21 cellular contexts compared by ENCODE assay signal in the genomic region with DNA sequence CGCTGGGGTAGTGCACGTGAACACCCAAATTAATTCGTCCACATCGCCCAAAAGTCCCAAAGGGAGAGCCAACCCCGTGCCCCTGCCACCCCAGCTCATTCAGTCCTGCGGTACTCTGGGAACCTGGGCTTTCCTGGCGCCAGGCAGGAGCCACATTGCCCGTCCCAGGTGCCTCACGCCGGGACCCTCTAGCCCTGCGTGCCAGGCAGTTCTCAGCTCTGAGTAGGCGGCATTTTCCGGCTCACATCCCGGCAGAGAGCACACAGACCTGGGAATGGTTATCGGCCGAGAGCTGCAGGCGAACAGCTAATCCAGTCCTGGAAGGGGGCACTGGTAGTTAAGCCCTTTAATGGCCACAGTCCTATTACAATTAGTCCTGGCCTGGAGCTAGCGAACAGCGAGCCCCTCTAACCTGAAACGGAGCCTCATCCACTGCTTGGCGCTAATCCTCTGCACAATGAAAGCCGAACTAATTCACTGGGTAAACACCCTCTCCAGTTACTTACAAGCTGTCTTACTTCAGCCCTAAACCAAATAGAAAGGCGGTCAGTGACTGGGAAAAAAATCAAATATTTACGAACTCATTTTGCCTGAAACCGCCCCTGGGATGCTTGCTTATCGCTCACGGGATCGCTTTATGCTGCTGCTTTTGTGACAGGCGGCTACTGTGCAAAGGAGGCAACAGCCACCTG.
DNase-seq lines count a peak whose midpoint lies in the region; ATAC-seq and TF ChIP-seq lines count a peak whose summit lies in the region.
"Had no signal": no experiment of that assay in that cellular context is flagged by ENCODE, and none has a peak within 500 bp of the region (broad histone marks: within the 10 kb centered on the region; RNA-seq: fewer than 3 reads in every experiment).

No MANE protein-coding gene starts in this region.

- H3K79me2 ChIP-seq in MM.1S (ENCODE audit: low read length): no peaks in the 10 kb centered on the region

- H3K4me3 ChIP-seq in LNCaP clone FGC (ENCODE audit: low read depth, low read length): peak overlapping the region; percentile 23
- no peak overlapping the region for H3K4me3 ChIP-seq in RWPE2 (ENCODE audit: severe bottlenecking)
- no peak overlapping the region for H3K4me3 ChIP-seq in mesenchymal stem cell (ENCODE audit: insufficient read depth in 1 of 2, low read depth in 1 of 2, low read length in 2 of 2)
- H3K4me3 ChIP-seq in MM.1S (ENCODE audit: low read length): no peak overlapping the region
- H3K4me3 ChIP-seq: colonic mucosa, upper lobe of left lung had no signal

- no peak overlapping the region for H3K18ac ChIP-seq in mesenchymal stem cell (ENCODE audit: low read depth in 1 of 2, low read length in 2 of 2)

- peaks cover 34% of the 10 kb centered on the region for H3K27me3 ChIP-seq in RWPE2 (ENCODE audit: insufficient read depth, poor library complexity, severe bottlenecking)
- no peaks in the 10 kb centered on the region for H3K27me3 ChIP-seq in mesenchymal stem cell (ENCODE audit: control insufficient read depth in 1 of 2, insufficient read depth in 1 of 2, low read length in 2 of 2)
- H3K27me3 ChIP-seq in MM.1S (replicated peaks; ENCODE audit: insufficient read depth, low read length): no peaks in the 10 kb centered on the region
- no peaks in the 10 kb centered on the region for H3K27me3 ChIP-seq in foreskin keratinocyte
- H3K27me3 ChIP-seq: colonic mucosa, upper lobe of left lung had no signal

- ATAC-seq in RWPE2 (ENCODE audit: low read depth) (peak; percentile 36; the same call in 1 of the 3 replicates), foreskin keratinocyte (no peak)
- ATAC-seq: naive thymus-derived CD4-positive, alpha-beta T cell had no signal

- H2AFZ ChIP-seq in mesenchymal stem cell (ENCODE audit: low read depth, low read length): no peak overlapping the region
- no peak overlapping the region for H2AFZ ChIP-seq in MM.1S (ENCODE audit: low read length)

- H4K91ac ChIP-seq in mesenchymal stem cell (ENCODE audit: low read length): peak overlapping the region; percentile 15

- no peak overlapping the region for H3K4ac ChIP-seq in mesenchymal stem cell (ENCODE audit: low read depth in 1 of 2, low read length in 2 of 2)

- H3K36me3 Mint-ChIP-seq in T-helper 2 cell treated with Interferon-gamma antibody and Interleukin-4, amounts not matched to agents 5 μg/mL and 100 μg/mL, for 36 hours (ENCODE audit: low read depth): no peaks in the 10 kb centered on the region
- H3K36me3 Mint-ChIP-seq: naive thymus-derived CD4-positive, alpha-beta T cell had no signal

- H3K36me3 ChIP-seq in RWPE2 (ENCODE audit: low read depth): no peaks in the 10 kb centered on the region
- no peaks in the 10 kb centered on the region for H3K36me3 ChIP-seq in mesenchymal stem cell (ENCODE audit: control insufficient read depth in 1 of 2, insufficient read depth in 2 of 2, low read depth in 1 of 2, low read length in 2 of 2)
- no peaks in the 10 kb centered on the region for H3K36me3 ChIP-seq in MM.1S (replicated peaks; ENCODE audit: insufficient read depth, low read length)
- H3K36me3 ChIP-seq: colonic mucosa, upper lobe of left lung had no signal

- H3K27ac Mint-ChIP-seq in T-helper 2 cell treated with Interferon-gamma antibody and Interleukin-4, amounts not matched to agents 5 μg/mL and 100 μg/mL, for 36 hours: no peak overlapping the region
- H3K27ac Mint-ChIP-seq: naive thymus-derived CD4-positive, alpha-beta T cell had no signal

- H3K9ac ChIP-seq in mesenchymal stem cell (ENCODE audit: low read length): no peak overlapping the region
- H3K9ac ChIP-seq in MM.1S (ENCODE audit: low read length): no peak overlapping the region

- H3K27ac ChIP-seq in RWPE2 (ENCODE audit: poor library complexity, severe bottlenecking): no peak overlapping the region
- H3K27ac ChIP-seq in mesenchymal stem cell (ENCODE audit: low read length, poor library complexity, severe bottlenecking): no peak overlapping the region
- H3K27ac ChIP-seq in MM.1S (ENCODE audit: low read length): no peak overlapping the region
- H3K27ac ChIP-seq in foreskin keratinocyte: no peak overlapping the region
- H3K27ac ChIP-seq: colonic mucosa, upper lobe of left lung had no signal

- H4K8ac ChIP-seq in mesenchymal stem cell (ENCODE audit: low read length): no peak overlapping the region

- H3F3A ChIP-seq in MM.1S (ENCODE audit: insufficient read depth, low read length): no peaks in the 10 kb centered on the region

- H3K27me3 Mint-ChIP-seq in T-helper 2 cell treated with Interferon-gamma antibody and Interleukin-4, amounts not matched to agents 5 μg/mL and 100 μg/mL, for 36 hours (ENCODE audit: low read depth): no peaks in the 10 kb centered on the region
- H3K27me3 Mint-ChIP-seq: naive thymus-derived CD4-positive, alpha-beta T cell had no signal

- no peaks in the 10 kb centered on the region for H3K79me1 ChIP-seq in mesenchymal stem cell (replicated peaks; ENCODE audit: low read length, poor library complexity, severe bottlenecking)

- WGBS in mesenchymal stem cell: 86% methylated on average over 29 of the region's 29 CpGs

- TF ChIP-seq CTCF in LNCaP clone FGC (IDR thresholded peaks at IDR 0.05; ENCODE audit: control insufficient read depth, extremely low read depth, insufficient read depth): no peak
- no peak for TF ChIP-seq CTCF in RWPE2 (IDR thresholded peaks at IDR 0.05; ENCODE audit: poor library complexity, severe bottlenecking)
- no peak for TF ChIP-seq CTCF in MM.1S (IDR thresholded peaks at IDR 0.05; ENCODE audit: low read length)
- TF ChIP-seq CTCF in foreskin keratinocyte (conservative IDR thresholded peaks at IDR 0.05): no peak

- no peak overlapping the region for H3K4me2 ChIP-seq in mesenchymal stem cell (ENCODE audit: low read length, poor library complexity, severe bottlenecking)
- no peak overlapping the region for H3K4me2 ChIP-seq in MM.1S (ENCODE audit: low read depth, low read length)

- H2BK12ac ChIP-seq in mesenchymal stem cell (ENCODE audit: low read length in 2 of 2): no peak overlapping the region

- H2BK15ac ChIP-seq in mesenchymal stem cell (ENCODE audit: low read depth, poor library complexity, severe bottlenecking): no peak overlapping the region

- no peaks in the 10 kb centered on the region for H3K9me3 Mint-ChIP-seq in T-helper 2 cell treated with Interferon-gamma antibody and Interleukin-4, amounts not matched to agents 5 μg/mL and 100 μg/mL, for 36 hours

- H3K9me2 ChIP-seq in MM.1S (replicated peaks; ENCODE audit: insufficient read depth, low read length): no peaks in the 10 kb centered on the region

- no peak overlapping the region for H3K14ac ChIP-seq in mesenchymal stem cell (ENCODE audit: low read length in 2 of 2)

- H3K4me1 Mint-ChIP-seq in T-helper 2 cell treated with Interferon-gamma antibody and Interleukin-4, amounts not matched to agents 5 μg/mL and 100 μg/mL, for 36 hours (ENCODE audit: low read depth): no peaks in the 10 kb centered on the region
- H3K4me1 Mint-ChIP-seq: naive thymus-derived CD4-positive, alpha-beta T cell had no signal

- no peak overlapping the region for H2BK120ac ChIP-seq in mesenchymal stem cell (ENCODE audit: low read depth, low read length)

- H3K23ac ChIP-seq in mesenchymal stem cell (ENCODE audit: low read length in 2 of 2): no peak overlapping the region

- H3K4me3 Mint-ChIP-seq in T-helper 2 cell treated with Interferon-gamma antibody and Interleukin-4, amounts not matched to agents 5 μg/mL and 100 μg/mL, for 36 hours: no peak overlapping the region
- H3K4me3 Mint-ChIP-seq: naive thymus-derived CD4-positive, alpha-beta T cell had no signal

- H4K20me1 ChIP-seq in MM.1S (ENCODE audit: insufficient read depth, low read length): no peaks in the 10 kb centered on the region

- no peak overlapping the region for H2BK5ac ChIP-seq in mesenchymal stem cell (ENCODE audit: low read depth, low read length, poor library complexity, severe bottlenecking)

- DNase-seq in DMS 273 (lab: John Stamatoyannopoulos, UW; ENCODE audit: unreplicated experiment) (peak; percentile 22), DMS 273 treated with DMSO at 0.1 percent for 48 hours (lab: John Stamatoyannopoulos, UW) (no peak), LNCaP clone FGC (ENCODE audit: low read depth) (peak; percentile 15), RWPE2 (ENCODE audit: low spot score) (no peak), mesenchymal stem cell (no peak), MM.1S (no peak), foreskin keratinocyte (no peak)
- DNase-seq in T-helper 2 cell treated with Interferon-gamma antibody and Interleukin-4, amounts not matched to agents 5 μg/mL and 100 μg/mL, for 36 hours (ENCODE audit: low spot score): no peak
- DNase-seq: 8988T; activated CD4-positive, alpha-beta T cell treated with anti-CD3 and anti-CD28 coated beads for 4 hours; activated CD8-positive, alpha-beta memory T cell treated with anti-CD3 and anti-CD28 coated beads, Interleukin-2, amount 50 U/mL, for 48 hours; activated naive CD4-positive, alpha-beta T cell; C1 segment of cervical spinal cord; colonic mucosa; EL; KBM-7; naive thymus-derived CD4-positive, alpha-beta T cell; NCI-H1436 treated with DMSO at 0.1 percent for 48 hours; Right ventricle myocardium superior; stimulated activated naive CD4-positive, alpha-beta T cell treated with Interleukin-2 at 50 U/mL for 16 hours had no signal

- peaks cover 2% of the 10 kb centered on the region for H3K9me3 ChIP-seq in RWPE2 (ENCODE audit: severe bottlenecking)
- H3K9me3 ChIP-seq in mesenchymal stem cell (ENCODE audit: control insufficient read depth, low read length): peaks cover 2% of the 10 kb centered on the region
- no peaks in the 10 kb centered on the region for H3K9me3 ChIP-seq in MM.1S (replicated peaks; ENCODE audit: insufficient read depth, low read length)
- H3K9me3 ChIP-seq: colonic mucosa, upper lobe of left lung had no signal

- no peak overlapping the region for H2AK5ac ChIP-seq in mesenchymal stem cell (ENCODE audit: low read length, severe bottlenecking)

- no peaks in the 10 kb centered on the region for H3K4me1 ChIP-seq in RWPE2 (ENCODE audit: insufficient read depth, poor library complexity, severe bottlenecking)
- H3K4me1 ChIP-seq in mesenchymal stem cell (ENCODE audit: control insufficient read depth, insufficient read depth, low read depth, low read length): no peaks in the 10 kb centered on the region
- no peaks in the 10 kb centered on the region for H3K4me1 ChIP-seq in MM.1S (ENCODE audit: low read length)
- H3K4me1 ChIP-seq in foreskin keratinocyte: no peaks in the 10 kb centered on the region
- H3K4me1 ChIP-seq: colonic mucosa, upper lobe of left lung had no signal

Comparison
In these comparisons a context has a peak if more than half of its experiments do, and no peak if none do; other contexts are left out.
1. DNase-seq: peak in DMS 273 (single experiment) and LNCaP clone FGC (single experiment); none in DMS 273 treated with DMSO at 0.1 percent for 48 hours (single experiment), RWPE2 (single experiment), mesenchymal stem cell (single experiment), MM.1S (single experiment), foreskin keratinocyte (0 of 2) and T-helper 2 cell treated with Interferon-gamma antibody and Interleukin-4, amounts not matched to agents 5 μg/mL and 100 μg/mL, for 36 hours (single experiment).